In genomic region chr12:78680596-78680995, GRCh38 we compare ENCODE assay signal across 1 cellular context.
TF ChIP-seq lines count a peak whose summit lies in the region.

No MANE protein-coding gene starts in this region.

TF ChIP-seq in GM23338, 12 proteins besides CTCF, POLR2A, EP300 and RAD21 (continued from another document):
- no peak for TF ChIP-seq REST (IDR thresholded peaks at IDR 0.05; ENCODE audit: unreplicated experiment)
- no peak for TF ChIP-seq ETS1 (IDR thresholded peaks at IDR 0.05)
- no peak for TF ChIP-seq ZNF462 (CRISPR knock-in tag; IDR thresholded peaks at IDR 0.05)
- no peak for TF ChIP-seq JUNB (IDR thresholded peaks at IDR 0.05; ENCODE audit: unreplicated experiment)
- no peak for TF ChIP-seq ZNF331 (CRISPR knock-in tag; IDR thresholded peaks at IDR 0.05; ENCODE audit: low read depth)
- no peak for TF ChIP-seq CREB1 (CRISPR knock-in tag; IDR thresholded peaks at IDR 0.05; ENCODE audit: low read depth)
TF ChIP-seq in GM23338: peak in this region for 0.
